Comparison of ENCODE assay signal across 17 cellular contexts in the genomic region with DNA sequence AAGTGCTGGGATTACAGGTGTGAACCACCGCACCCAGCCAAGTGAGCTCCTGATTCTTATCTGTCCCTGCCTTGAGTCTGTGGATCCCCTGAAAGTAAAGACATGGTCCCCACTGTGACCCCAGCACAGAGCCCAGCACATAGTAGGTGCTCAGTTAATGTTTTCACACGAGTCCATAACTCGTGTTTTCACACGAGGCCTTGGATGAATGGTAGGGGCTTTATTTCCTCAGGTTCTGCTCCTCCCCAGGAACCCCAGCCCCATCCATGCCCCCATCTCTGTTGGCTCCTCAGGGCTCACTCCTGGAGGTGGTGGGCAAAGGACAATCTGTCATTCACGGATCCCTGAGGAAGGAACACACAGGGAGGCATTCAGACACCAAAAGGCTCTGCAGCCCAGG. TPM values are rescaled to one million over a fixed set of nuclear protein-coding genes. Genes with fewer than 3 reads are reported as not detected.
DNase-seq lines count a peak whose midpoint lies in the region; ATAC-seq, FAIRE-seq and TF ChIP-seq lines count a peak whose summit lies in the region.
"Had no signal": no experiment of that assay in that cellular context is flagged by ENCODE, and none has a peak within 500 bp of the region (broad histone marks: within the 10 kb centered on the region; RNA-seq: fewer than 3 reads in every experiment).

No MANE protein-coding gene starts in this region.

- intact Hi-C loops in HepG2 (cut with micrococcal nuclease; ENCODE audit: unreplicated experiment) (no loop called here), right lobe of liver (cut with DNase I) (loop anchor here (5.0 kb wide), 1 partner anchor 38 kb away; no protein-coding TSS in a partner anchor), vagina (cut with DNase I) (loop anchor here (5.0 to 10.0 kb wide), 2 partner anchors 45 to 133 kb away; a partner anchor contains a TSS)

- TF ChIP-seq POLR2A in HepG2 (IDR thresholded peaks at IDR 0.05; ENCODE audit: insufficient read depth in 1 of 2, low read depth in 2 of 2, low read length in 2 of 2) (no peak), right lobe of liver (IDR thresholded peaks at IDR 0.05) (no peak), vagina (IDR thresholded peaks at IDR 0.05) (no peak)

- CTCF ChIA-PET in HepG2 (lab: Yijun Ruan, JAX; ENCODE audit: low intra/inter-chr PET ratio, low total read pairs) = interaction anchor here (3.3 kb wide), 1 partner anchor 42 kb away, joined by 38 read pairs; no protein-coding TSS in a partner anchor

- no peak for TF ChIP-seq CTCF in HepG2 (CRISPR knock-in tag; IDR thresholded peaks at IDR 0.05)
- TF ChIP-seq CTCF in right lobe of liver (IDR thresholded peaks at IDR 0.05) = no peak
- TF ChIP-seq CTCF in vagina (IDR thresholded peaks at IDR 0.05) = no peak

- H3K79me2 ChIP-seq in HepG2 (ENCODE audit: insufficient read depth, low read length) = no peaks in the 10 kb centered on the region

- TF ChIP-seq RAD21 in HepG2 (CRISPR knock-in tag; IDR thresholded peaks at IDR 0.05) = no peak

- TF ChIP-seq EP300 in HepG2 (IDR thresholded peaks at IDR 0.05; ENCODE audit: low read depth in 2 of 2, low read length in 2 of 2) (no peak), HepG2 (CRISPR knock-in tag; IDR thresholded peaks at IDR 0.05; ENCODE audit: borderline replicate concordance) (no peak)

- POLR2A ChIA-PET in HepG2 (lab: Yijun Ruan, JAX) = no interaction called here

- in situ Hi-C loops in HepG2 (cut with HindIII; ENCODE audit: extremely low pct_ligation_motif_present, low pct_unique_long_range_greater_than_20kb) = loop anchor here (5.0 kb wide), 1 partner anchor 43 kb away; no protein-coding TSS in a partner anchor

- no peaks in the 10 kb centered on the region for H3K36me3 ChIP-seq in HepG2 (replicated peaks in 1 of 2; ENCODE audit: control insufficient read depth in 1 of 2, insufficient read depth in 2 of 2, low read length in 2 of 2)
- H3K36me3 ChIP-seq in right lobe of liver = no peaks in the 10 kb centered on the region
- H3K36me3 ChIP-seq in vagina = no peaks in the 10 kb centered on the region

- no peak overlapping the region for H3K4me3 ChIP-seq in HepG2 (replicated peaks in 1 of 3; ENCODE audit: insufficient read depth in 1 of 3, low read depth in 2 of 3, low read length in 3 of 3)
- H3K4me3 ChIP-seq in right lobe of liver = no peak overlapping the region
- H3K4me3 ChIP-seq in vagina = no peak overlapping the region
- H3K4me3 ChIP-seq: A549 had no signal

- BruUV-seq in HepG2 (replicated peaks; lab: Mats Ljungman, UMichigan) = no TSS peak

- H3K27ac ChIP-seq in HepG2 (ENCODE audit: extremely low read length, insufficient read depth, low read length) = no peak overlapping the region
- no peak overlapping the region for H3K27ac ChIP-seq in right lobe of liver
- no peak overlapping the region for H3K27ac ChIP-seq in vagina
- H3K27ac ChIP-seq: 22Rv1, A549, C4-2B, KMS-11 had no signal

- no peak overlapping the region for H3K9ac ChIP-seq in HepG2 (ENCODE audit: insufficient read depth, low read depth, low read length)
- H3K9ac ChIP-seq: KMS-11 had no signal

- FAIRE-seq in HepG2 (lab: Jason Lieb, UNC) = no peak
- FAIRE-seq: A549, D721Med, G401.6, GM12891, GM19239 had no signal

- H3K4me1 ChIP-seq in HepG2 (ENCODE audit: insufficient read depth, low read length) (peaks cover 19% of the 10 kb centered on the region), right lobe of liver (no peaks in the 10 kb centered on the region), vagina (no peaks in the 10 kb centered on the region)
- H3K4me1 ChIP-seq: A549, Caco-2 had no signal

- no peak overlapping the region for H2AFZ ChIP-seq in HepG2 (ENCODE audit: low read length)

- H3K9me3 ChIP-seq in HepG2 (ENCODE audit: low read length) = no peaks in the 10 kb centered on the region
- no peaks in the 10 kb centered on the region for H3K9me3 ChIP-seq in right lobe of liver
- no peaks in the 10 kb centered on the region for H3K9me3 ChIP-seq in vagina
- H3K9me3 ChIP-seq: A549, Caco-2 had no signal

- H3K4me2 ChIP-seq in HepG2 (ENCODE audit: low read depth, low read length) = no peak overlapping the region
- H3K4me2 ChIP-seq: A549, KMS-11 had no signal

- WGBS in HepG2 (ENCODE audit: low lambda C conversion rate) = 33% methylated on average over 3 of the region's 5 CpGs
- 86% methylated on average over 4 of the region's 5 CpGs for WGBS in right lobe of liver (ENCODE audit: insufficient coverage, low coverage, low lambda C conversion rate, missing lambda C conversion rate)

- no peak for ATAC-seq in HepG2
- no peak for ATAC-seq in right lobe of liver
- no peak for ATAC-seq in HG03159 (IDR thresholded peaks at IDR 0.05; ENCODE audit: unreplicated experiment)
- ATAC-seq: A549 had no signal

- H4K20me1 ChIP-seq in HepG2 (ENCODE audit: insufficient read depth, low read length) = no peaks in the 10 kb centered on the region

- peaks cover 0 to 9% of the 10 kb centered on the region in 2 experiments; a peak in 2 of 5 replicates for H3K27me3 ChIP-seq in HepG2 (ENCODE audit: control insufficient read depth in 1 of 2, insufficient read depth in 2 of 2, low read length in 2 of 2)
- no peaks in the 10 kb centered on the region for H3K27me3 ChIP-seq in right lobe of liver
- no peaks in the 10 kb centered on the region for H3K27me3 ChIP-seq in vagina

- DNase-seq in HepG2 (ENCODE audit: low spot score) = no peak
- DNase-seq in right lobe of liver = no peak
- no peak for DNase-seq in vagina (ENCODE audit: extremely low spot score in 2 of 2)
- DNase-seq: AML-193; Caco-2; CD4-positive, alpha-beta T cell; HCEC 1CT; HFFc6 had no signal

RNA-seq across cellular contexts. Expression of a gene that starts 23.6 kb away (rescaled TPM):
- total RNA-seq in HepG2 (2016; rRNA removed; fragmentation: Illumina TruSeq; extraction: Trizol) (0.90 and 1.4 TPM in 2 replicates), right lobe of liver (1 to 10 TPM in 1 of 6 experiments, under 1 TPM in 5; 0.25 to 1.1 (median 0.57) TPM), vagina (0.98 TPM)
- 0.30 and 0.44 TPM in 2 replicates for total RNA-seq in HepG2 (2016; cell fraction: cytosol; rRNA removed; fragmentation: Illumina TruSeq; extraction: Trizol; ENCODE audit: low read depth)
- total RNA-seq in HepG2 (2016; cell fraction: insoluble cytoplasmic fraction; rRNA removed; fragmentation: Illumina TruSeq; extraction: Trizol) = 0.49 and 1.5 TPM in 2 replicates
- 0.07 and 0.37 TPM in 2 replicates for total RNA-seq in HepG2 (2016; cell fraction: membrane; rRNA removed; fragmentation: Illumina TruSeq; extraction: Trizol)
- total RNA-seq in HepG2 (2016; cell fraction: nucleus; rRNA removed; fragmentation: Illumina TruSeq; extraction: Trizol) = 1.7 and 2.4 TPM in 2 replicates
- 14.0 and 17.9 TPM in 2 replicates for polyA plus RNA-seq in HepG2 (2011; rRNA removed)
- polyA plus RNA-seq in HepG2 (2011; cell fraction: cytosol; rRNA removed) = 3.4 and 4.6 TPM in 2 replicates
- 128 and 158 TPM in 2 replicates for polyA plus RNA-seq in HepG2 (2011; cell fraction: nucleus; rRNA removed)
- 2.2 and 3.2 TPM in 2 replicates for polyA plus RNA-seq in HepG2 (2012)
- not detected in 2 replicates for polyA plus RNA-seq in HepG2 (2016; cell fraction: cytosol; fragmentation: Illumina TruSeq; extraction: Trizol; ENCODE audit: low read depth)
- 0.33 and 0.37 TPM in 2 replicates for polyA plus RNA-seq in HepG2 (2016; cell fraction: insoluble cytoplasmic fraction; fragmentation: Illumina TruSeq; extraction: Trizol; ENCODE audit: low read depth)
- polyA plus RNA-seq in HepG2 (2016; cell fraction: membrane; fragmentation: Illumina TruSeq; extraction: Trizol; ENCODE audit: low read depth) = not detected in 2 replicates
- 10.9 and 11.5 TPM in 2 replicates for polyA plus RNA-seq in HepG2 (2016; cell fraction: nucleus; fragmentation: Illumina TruSeq; extraction: Trizol; ENCODE audit: insufficient read depth, low read depth)
- 0.56 and 12.3 TPM in 2 replicates for polyA minus RNA-seq in HepG2 (2011; rRNA and poly(A)+ RNA removed; ENCODE audit: low replicate concordance)
- 1.5 and 3.1 TPM in 2 replicates for polyA minus RNA-seq in HepG2 (2011; cell fraction: cytosol; rRNA and poly(A)+ RNA removed)
- 30.4 and 31.1 TPM in 2 replicates for polyA minus RNA-seq in HepG2 (2011; cell fraction: nucleus; rRNA and poly(A)+ RNA removed)
- total RNA-seq: CD4-positive, alpha-beta T cell had no signal

RNA-seq across cellular contexts. Expression of a gene that starts 24.4 kb away (rescaled TPM):
- total RNA-seq in HepG2 (2016; rRNA removed; fragmentation: Illumina TruSeq; extraction: Trizol) = 0.04 and 0.07 TPM in 2 replicates
- not detected in 2 replicates for total RNA-seq in HepG2 (2016; cell fraction: cytosol; rRNA removed; fragmentation: Illumina TruSeq; extraction: Trizol; ENCODE audit: low read depth)
- 0.04 TPM in 1 of 2 replicates, not detected in the other for total RNA-seq in HepG2 (2016; cell fraction: insoluble cytoplasmic fraction; rRNA removed; fragmentation: Illumina TruSeq; extraction: Trizol)
- total RNA-seq in HepG2 (2016; cell fraction: membrane; rRNA removed; fragmentation: Illumina TruSeq; extraction: Trizol) = not detected in 2 replicates
- total RNA-seq in HepG2 (2016; cell fraction: nucleus; rRNA removed; fragmentation: Illumina TruSeq; extraction: Trizol) = 0.13 TPM in 1 of 2 replicates, not detected in the other
- 0.14 and 0.18 TPM in 2 replicates for polyA plus RNA-seq in HepG2 (2011; rRNA removed)
- polyA plus RNA-seq in HepG2 (2011; cell fraction: cytosol; rRNA removed) = 0.03 and 0.04 TPM in 2 replicates
- polyA plus RNA-seq in HepG2 (2011; cell fraction: nucleus; rRNA removed) = 1.3 and 1.5 TPM in 2 replicates
- polyA plus RNA-seq in HepG2 (2012) = 0.13 TPM in 2 replicates
- not detected in 2 replicates for polyA plus RNA-seq in HepG2 (2016; cell fraction: cytosol; fragmentation: Illumina TruSeq; extraction: Trizol; ENCODE audit: low read depth)
- polyA plus RNA-seq in HepG2 (2016; cell fraction: insoluble cytoplasmic fraction; fragmentation: Illumina TruSeq; extraction: Trizol; ENCODE audit: low read depth) = not detected in 2 replicates
- polyA plus RNA-seq in HepG2 (2016; cell fraction: membrane; fragmentation: Illumina TruSeq; extraction: Trizol; ENCODE audit: low read depth) = not detected in 2 replicates
- polyA plus RNA-seq in HepG2 (2016; cell fraction: nucleus; fragmentation: Illumina TruSeq; extraction: Trizol; ENCODE audit: insufficient read depth, low read depth) = 0.25 and 0.49 TPM in 2 replicates
- polyA minus RNA-seq in HepG2 (2011; rRNA and poly(A)+ RNA removed; ENCODE audit: low replicate concordance) = 0.26 and 0.91 TPM in 2 replicates
- 0.53 TPM in 1 of 2 replicates, not detected in the other for polyA minus RNA-seq in HepG2 (2011; cell fraction: cytosol; rRNA and poly(A)+ RNA removed)
- 0.52 and 0.62 TPM in 2 replicates for polyA minus RNA-seq in HepG2 (2011; cell fraction: nucleus; rRNA and poly(A)+ RNA removed)
- 1 to 10 TPM in 5 of 6 experiments, under 1 TPM in 1; 0.82 to 5.3 (median 2.5) TPM for total RNA-seq in right lobe of liver
- 4.4 TPM for total RNA-seq in vagina

RNA-seq across cellular contexts. Expression of a gene that starts 31.6 kb away (rescaled TPM):
- total RNA-seq in HepG2 (2016; rRNA removed; fragmentation: Illumina TruSeq; extraction: Trizol) (31.8 and 41.2 TPM in 2 replicates), right lobe of liver (100 to 1,000 TPM in 4 of 6 experiments, 10 to 100 TPM in 2; 29.3 to 188 (median 134) TPM), vagina (531 TPM)
- total RNA-seq in HepG2 (2016; cell fraction: cytosol; rRNA removed; fragmentation: Illumina TruSeq; extraction: Trizol; ENCODE audit: low read depth) = 36.4 and 41.0 TPM in 2 replicates
- total RNA-seq in HepG2 (2016; cell fraction: insoluble cytoplasmic fraction; rRNA removed; fragmentation: Illumina TruSeq; extraction: Trizol) = 30.0 and 40.6 TPM in 2 replicates
- total RNA-seq in HepG2 (2016; cell fraction: membrane; rRNA removed; fragmentation: Illumina TruSeq; extraction: Trizol) = 68.5 and 98.0 TPM in 2 replicates
- total RNA-seq in HepG2 (2016; cell fraction: nucleus; rRNA removed; fragmentation: Illumina TruSeq; extraction: Trizol) = 23.4 and 45.2 TPM in 2 replicates
- polyA plus RNA-seq in HepG2 (2011; rRNA removed) = 59.8 and 124 TPM in 2 replicates
- polyA plus RNA-seq in HepG2 (2011; cell fraction: cytosol; rRNA removed) = 93.9 and 178 TPM in 2 replicates
- polyA plus RNA-seq in HepG2 (2011; cell fraction: nucleus; rRNA removed) = 129 and 136 TPM in 2 replicates
- 44.0 and 66.6 TPM in 2 replicates for polyA plus RNA-seq in HepG2 (2012)
- polyA plus RNA-seq in HepG2 (2016; cell fraction: cytosol; fragmentation: Illumina TruSeq; extraction: Trizol; ENCODE audit: low read depth) = 85.1 and 91.8 TPM in 2 replicates
- 74.4 and 76.0 TPM in 2 replicates for polyA plus RNA-seq in HepG2 (2016; cell fraction: insoluble cytoplasmic fraction; fragmentation: Illumina TruSeq; extraction: Trizol; ENCODE audit: low read depth)
- 131 and 149 TPM in 2 replicates for polyA plus RNA-seq in HepG2 (2016; cell fraction: membrane; fragmentation: Illumina TruSeq; extraction: Trizol; ENCODE audit: low read depth)
- polyA plus RNA-seq in HepG2 (2016; cell fraction: nucleus; fragmentation: Illumina TruSeq; extraction: Trizol; ENCODE audit: insufficient read depth, low read depth) = 77.1 and 84.7 TPM in 2 replicates
- polyA minus RNA-seq in HepG2 (2011; rRNA and poly(A)+ RNA removed; ENCODE audit: low replicate concordance) = 49.7 and 194 TPM in 2 replicates
- 164 and 168 TPM in 2 replicates for polyA minus RNA-seq in HepG2 (2011; cell fraction: cytosol; rRNA and poly(A)+ RNA removed)
- 60.5 and 91.9 TPM in 2 replicates for polyA minus RNA-seq in HepG2 (2011; cell fraction: nucleus; rRNA and poly(A)+ RNA removed)

RNA-seq across cellular contexts. Expression of a gene that starts 46.0 kb away (rescaled TPM):
- total RNA-seq in HepG2 (2016; rRNA removed; fragmentation: Illumina TruSeq; extraction: Trizol) (0.53 and 0.58 TPM in 2 replicates), right lobe of liver (1 to 10 TPM in 3 of 6 experiments, under 1 TPM in 3; 0.81 to 2.6 (median 1.4) TPM), vagina (5.6 TPM)
- 1.5 and 2.4 TPM in 2 replicates for total RNA-seq in HepG2 (2016; cell fraction: cytosol; rRNA removed; fragmentation: Illumina TruSeq; extraction: Trizol; ENCODE audit: low read depth)
- total RNA-seq in HepG2 (2016; cell fraction: insoluble cytoplasmic fraction; rRNA removed; fragmentation: Illumina TruSeq; extraction: Trizol) = 0.61 and 1.2 TPM in 2 replicates
- 1.4 and 1.8 TPM in 2 replicates for total RNA-seq in HepG2 (2016; cell fraction: membrane; rRNA removed; fragmentation: Illumina TruSeq; extraction: Trizol)
- 1.0 and 1.4 TPM in 2 replicates for total RNA-seq in HepG2 (2016; cell fraction: nucleus; rRNA removed; fragmentation: Illumina TruSeq; extraction: Trizol)
- polyA plus RNA-seq in HepG2 (2011; rRNA removed) = 0.95 and 0.98 TPM in 2 replicates
- 1.4 TPM in 2 replicates for polyA plus RNA-seq in HepG2 (2011; cell fraction: cytosol; rRNA removed)
- polyA plus RNA-seq in HepG2 (2011; cell fraction: nucleus; rRNA removed) = 2.7 and 3.2 TPM in 2 replicates
- 1.8 and 2.1 TPM in 2 replicates for polyA plus RNA-seq in HepG2 (2012)
- polyA plus RNA-seq in HepG2 (2016; cell fraction: cytosol; fragmentation: Illumina TruSeq; extraction: Trizol; ENCODE audit: low read depth) = 0.90 and 0.94 TPM in 2 replicates
- polyA plus RNA-seq in HepG2 (2016; cell fraction: insoluble cytoplasmic fraction; fragmentation: Illumina TruSeq; extraction: Trizol; ENCODE audit: low read depth) = 1.1 and 2.1 TPM in 2 replicates
- polyA plus RNA-seq in HepG2 (2016; cell fraction: membrane; fragmentation: Illumina TruSeq; extraction: Trizol; ENCODE audit: low read depth) = 1.1 TPM in 2 replicates
- 2.0 and 3.3 TPM in 2 replicates for polyA plus RNA-seq in HepG2 (2016; cell fraction: nucleus; fragmentation: Illumina TruSeq; extraction: Trizol; ENCODE audit: insufficient read depth, low read depth)
- polyA minus RNA-seq in HepG2 (2011; rRNA and poly(A)+ RNA removed; ENCODE audit: low replicate concordance) = 4.2 and 9.4 TPM in 2 replicates
- polyA minus RNA-seq in HepG2 (2011; cell fraction: cytosol; rRNA and poly(A)+ RNA removed) = 3.9 and 4.1 TPM in 2 replicates
- 0.64 and 1.2 TPM in 2 replicates for polyA minus RNA-seq in HepG2 (2011; cell fraction: nucleus; rRNA and poly(A)+ RNA removed)

RNA-seq across cellular contexts. Expression of a gene that starts 56.8 kb away (rescaled TPM):
- 13.0 and 16.7 TPM in 2 replicates for total RNA-seq in HepG2 (2016; rRNA removed; fragmentation: Illumina TruSeq; extraction: Trizol)
- 5.8 and 6.2 TPM in 2 replicates for total RNA-seq in HepG2 (2016; cell fraction: cytosol; rRNA removed; fragmentation: Illumina TruSeq; extraction: Trizol; ENCODE audit: low read depth)
- 13.4 and 17.8 TPM in 2 replicates for total RNA-seq in HepG2 (2016; cell fraction: insoluble cytoplasmic fraction; rRNA removed; fragmentation: Illumina TruSeq; extraction: Trizol)
- total RNA-seq in HepG2 (2016; cell fraction: membrane; rRNA removed; fragmentation: Illumina TruSeq; extraction: Trizol) = 8.3 and 11.1 TPM in 2 replicates
- 9.2 and 11.2 TPM in 2 replicates for total RNA-seq in HepG2 (2016; cell fraction: nucleus; rRNA removed; fragmentation: Illumina TruSeq; extraction: Trizol)
- 12.4 and 13.6 TPM in 2 replicates for polyA plus RNA-seq in HepG2 (2011; rRNA removed)
- polyA plus RNA-seq in HepG2 (2011; cell fraction: cytosol; rRNA removed) = 8.7 and 13.2 TPM in 2 replicates
- polyA plus RNA-seq in HepG2 (2011; cell fraction: nucleus; rRNA removed) = 5.8 and 6.4 TPM in 2 replicates
- 6.0 and 9.4 TPM in 2 replicates for polyA plus RNA-seq in HepG2 (2012)
- polyA plus RNA-seq in HepG2 (2016; cell fraction: cytosol; fragmentation: Illumina TruSeq; extraction: Trizol; ENCODE audit: low read depth) = 7.8 and 8.4 TPM in 2 replicates
- 21.7 TPM in 2 replicates for polyA plus RNA-seq in HepG2 (2016; cell fraction: insoluble cytoplasmic fraction; fragmentation: Illumina TruSeq; extraction: Trizol; ENCODE audit: low read depth)
- polyA plus RNA-seq in HepG2 (2016; cell fraction: membrane; fragmentation: Illumina TruSeq; extraction: Trizol; ENCODE audit: low read depth) = 9.2 and 11.9 TPM in 2 replicates
- 27.8 and 29.4 TPM in 2 replicates for polyA plus RNA-seq in HepG2 (2016; cell fraction: nucleus; fragmentation: Illumina TruSeq; extraction: Trizol; ENCODE audit: insufficient read depth, low read depth)
- polyA minus RNA-seq in HepG2 (2011; rRNA and poly(A)+ RNA removed; ENCODE audit: low replicate concordance) = 22.3 and 69.9 TPM in 2 replicates
- 3.4 and 4.1 TPM in 2 replicates for polyA minus RNA-seq in HepG2 (2011; cell fraction: cytosol; rRNA and poly(A)+ RNA removed)
- polyA minus RNA-seq in HepG2 (2011; cell fraction: nucleus; rRNA and poly(A)+ RNA removed) = 2.5 and 3.7 TPM in 2 replicates
- total RNA-seq in right lobe of liver = 10 to 100 TPM in 2 of 6 experiments, 1 to 10 TPM in 4; 6.5 to 26.4 (median 7.5) TPM
- 10.3 TPM for total RNA-seq in vagina
